Comparison of ENCODE assay signal across 8 cellular contexts in the genomic region with DNA sequence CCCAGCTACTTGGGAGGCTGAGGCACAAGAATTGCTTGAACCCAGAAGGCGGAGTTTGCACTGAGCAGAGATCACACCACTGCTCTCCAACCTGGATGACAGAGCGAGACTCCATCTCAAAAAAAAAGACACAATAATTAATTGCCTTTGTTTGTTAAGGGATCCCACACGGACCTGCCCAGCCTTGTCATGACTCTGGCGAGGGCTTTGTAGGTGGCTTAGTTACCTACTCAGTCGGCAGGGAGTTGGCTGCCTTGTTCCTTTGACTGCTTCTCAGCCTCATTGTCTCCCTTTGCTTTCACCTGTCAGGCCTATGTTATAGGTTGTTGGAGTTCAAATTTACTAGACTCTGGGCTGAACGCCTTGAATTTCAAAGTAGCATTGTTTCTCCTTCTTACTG.
"Had no signal": no experiment of that assay in that cellular context is flagged by ENCODE, and none has a peak within 500 bp of the region (broad histone marks: within the 10 kb centered on the region; RNA-seq: fewer than 3 reads in every experiment).

No MANE protein-coding gene starts in this region.

- ATAC-seq: HCT116, HepG2 had no signal

- H3K27ac ChIP-seq: GM23248, HL-60 had no signal

- H3K9me3 ChIP-seq: HAP-1 had no signal

- H3K4me1 ChIP-seq: HAP-1 had no signal

- H3K4me3 ChIP-seq: GM23248, HAP-1 had no signal

- DNase-seq: GM23248, GOT3, H7, KBM-7 had no signal
